Comparison of ENCODE assay signal across 8 cellular contexts in the genomic region with DNA sequence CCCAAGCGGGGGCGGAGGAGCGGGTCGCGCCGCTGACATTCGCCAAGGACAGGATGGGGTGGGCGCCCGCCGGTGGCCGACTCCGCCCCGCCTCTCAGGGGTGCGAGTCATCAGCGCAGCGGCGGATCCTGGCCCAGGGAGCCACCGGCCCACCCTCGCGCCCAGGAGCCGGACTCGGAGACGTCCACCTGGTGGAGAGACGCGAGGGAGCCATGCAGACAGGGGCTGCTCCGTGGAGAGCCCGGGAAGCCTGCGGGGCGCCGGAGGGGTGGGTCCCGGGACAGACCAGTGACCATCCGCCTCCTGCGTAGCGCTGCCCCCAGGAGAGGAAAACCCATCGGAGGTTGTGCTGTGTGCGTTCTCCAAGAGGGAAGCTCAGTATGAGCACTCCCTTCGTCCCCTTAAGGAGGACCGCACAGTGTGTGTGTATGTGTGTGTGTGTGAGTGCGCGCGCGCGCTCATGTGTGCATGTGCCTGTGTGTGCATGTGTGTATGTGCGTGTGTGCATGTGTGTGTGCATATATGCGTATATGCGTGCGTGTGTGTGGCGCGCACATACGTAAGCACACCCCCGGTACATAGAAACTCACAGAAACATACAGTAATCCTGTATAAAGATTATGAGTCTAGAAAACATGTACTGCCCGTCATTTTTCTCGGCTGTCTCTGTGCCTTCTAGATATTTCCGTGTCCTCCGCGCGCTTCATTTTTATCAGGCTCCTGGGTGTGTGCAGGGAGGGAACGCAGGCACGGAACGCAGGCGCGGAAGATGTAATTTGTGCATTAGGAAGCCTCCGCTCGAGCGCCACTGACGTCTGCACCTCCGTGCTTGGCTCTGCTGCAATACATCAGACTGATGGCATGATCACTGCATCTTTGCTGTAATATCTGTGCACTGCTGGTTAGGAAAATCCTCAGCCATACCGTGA.
DNase-seq lines count a peak whose midpoint lies in the region; ATAC-seq and TF ChIP-seq lines count a peak whose summit lies in the region.

No MANE protein-coding gene starts in this region.

- no peak for ATAC-seq in GM19467 (IDR thresholded peaks at IDR 0.05; ENCODE audit: unreplicated experiment)

- no peak overlapping the region for H3K27ac ChIP-seq in cardiac muscle cell
- no peak overlapping the region for H3K27ac ChIP-seq in trophoblast cell (ENCODE audit: low read depth, low read length)

- no peak overlapping the region for H2AFZ ChIP-seq in trophoblast cell (ENCODE audit: insufficient read depth, low read length, poor library complexity)

- no peaks in the 10 kb centered on the region for H3K79me2 ChIP-seq in trophoblast cell (ENCODE audit: control insufficient read depth, insufficient read depth, low read length, poor library complexity)

- no peaks in the 10 kb centered on the region for H3K36me3 ChIP-seq in cardiac muscle cell
- no peaks in the 10 kb centered on the region for H3K36me3 ChIP-seq in trophoblast cell (ENCODE audit: control insufficient read depth in 1 of 2, insufficient read depth in 2 of 2, low read length in 2 of 2)

- H3K18ac ChIP-seq in trophoblast cell (ENCODE audit: low read length), result no peak overlapping the region

- H3K27me3 ChIP-seq in cardiac muscle cell (peaks cover 55% of the 10 kb centered on the region), trophoblast cell (ENCODE audit: insufficient read depth, low read length) (peaks cover 40% of the 10 kb centered on the region)

- peak overlapping the region; percentile 44 for H3K4me2 ChIP-seq in trophoblast cell (ENCODE audit: low read length)

- H3K4me1 ChIP-seq in cardiac muscle cell (ENCODE audit: low read depth) (peaks cover 17% of the 10 kb centered on the region), trophoblast cell (ENCODE audit: control insufficient read depth in 1 of 2, insufficient read depth in 2 of 2, low read length in 2 of 2) (peaks cover 3 to 5% of the 10 kb centered on the region in 2 experiments)

- H2BK12ac ChIP-seq in trophoblast cell (ENCODE audit: low read length), result no peak overlapping the region

- H3K4me3 ChIP-seq in cardiac muscle cell (peak overlapping the region; percentile 43), trophoblast cell (ENCODE audit: low read depth, low read length) (no peak overlapping the region)

- H2BK5ac ChIP-seq in trophoblast cell (ENCODE audit: low read depth, low read length, poor library complexity), result no peak overlapping the region

- H2BK120ac ChIP-seq in trophoblast cell (ENCODE audit: insufficient read depth, low read length, poor library complexity), result no peak overlapping the region

- no CpG with 5 or more reads among the region's 68 CpGs for WGBS in trophoblast cell (ENCODE audit: extremely low coverage, insufficient coverage, insufficient read length)

- H2AK5ac ChIP-seq in trophoblast cell (ENCODE audit: low read length), result no peak overlapping the region

- DNase-seq in EH (ENCODE audit: low read depth) (peak; percentile 27), SK-MEL-5 (ENCODE audit: low read depth, low spot score) (peak; percentile 84), cardiac muscle cell (ENCODE audit: low read depth in 1 of 2, low spot score in 1 of 2) (peak; percentile 50 to 84), trophoblast cell (no peak), 8988T (no peak), HK-2 (ENCODE audit: unreplicated experiment) (no peak), AG08395 (ENCODE audit: low spot score) (no peak)

- in situ Hi-C loops in SK-MEL-5 (cut with HindIII; ENCODE audit: low pct_unique_long_range_greater_than_20kb, low sequenced_read_pairs), result no loop called here

- peak; percentile 25 for TF ChIP-seq CTCF in cardiac muscle cell (IDR thresholded peaks at IDR 0.05; ENCODE audit: low read depth, low read length)

- H3K4ac ChIP-seq in trophoblast cell (ENCODE audit: low read depth, low read length), result no peak overlapping the region

- no peak overlapping the region for H4K91ac ChIP-seq in trophoblast cell (ENCODE audit: low read depth, low read length)

- no peaks in the 10 kb centered on the region for H3K79me1 ChIP-seq in trophoblast cell (ENCODE audit: low read length)

- no peak overlapping the region for H4K8ac ChIP-seq in trophoblast cell (ENCODE audit: low read depth, low read length)

- H3K9me3 ChIP-seq in cardiac muscle cell (ENCODE audit: low read depth) (no peaks in the 10 kb centered on the region), trophoblast cell (ENCODE audit: insufficient read depth, low read depth, low read length) (peaks cover 11% of the 10 kb centered on the region)

- H3K9ac ChIP-seq in trophoblast cell (ENCODE audit: low read length), result no peak overlapping the region

- H3K14ac ChIP-seq in trophoblast cell (ENCODE audit: low read length), result no peak overlapping the region

- no peak overlapping the region for H3K23ac ChIP-seq in trophoblast cell (ENCODE audit: low read length)

- H4K12ac ChIP-seq in trophoblast cell (ENCODE audit: low read depth, low read length), result no peak overlapping the region

Comparison
In these comparisons a context has a peak if more than half of its experiments do, and no peak if none do; other contexts are left out.
1. DNase-seq: peak in EH (single experiment), SK-MEL-5 (single experiment) and cardiac muscle cell (2 of 2); none in trophoblast cell (0 of 2), 8988T (single experiment), HK-2 (single experiment) and AG08395 (single experiment).